ENCODE assay signal across 16 cellular contexts in the genomic region with DNA sequence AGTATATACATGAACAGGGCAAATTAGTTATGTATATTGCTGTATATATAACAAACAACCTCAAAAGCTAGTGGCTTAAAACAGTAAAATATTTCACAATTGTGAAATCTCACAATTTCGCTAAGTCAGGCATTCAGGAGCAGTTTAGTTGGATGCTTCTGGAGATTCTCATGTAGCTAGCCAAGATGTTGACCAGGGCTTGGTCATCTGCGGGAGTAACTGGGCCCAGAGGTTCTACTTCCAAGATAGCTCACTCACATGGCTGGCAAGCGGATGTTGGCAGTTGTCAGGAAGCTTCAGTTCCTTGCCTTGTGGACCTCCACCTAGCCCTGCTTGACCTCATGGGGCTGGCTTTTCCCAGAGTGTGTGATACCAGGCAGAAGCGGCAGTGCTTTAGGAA.
DNase-seq lines count a peak whose midpoint lies in the region; ATAC-seq, FAIRE-seq and TF ChIP-seq lines count a peak whose summit lies in the region.
"Had no signal": no experiment of that assay in that cellular context is flagged by ENCODE, and none has a peak within 500 bp of the region (broad histone marks: within the 10 kb centered on the region; RNA-seq: fewer than 3 reads in every experiment).

No MANE protein-coding gene starts in this region.

- H3K4me1 ChIP-seq in K562 (replicated peaks in 1 of 2; ENCODE audit: control insufficient read depth in 2 of 2, insufficient read depth in 2 of 2, low read length in 2 of 2) (no peaks in the 10 kb centered on the region), mesendoderm (ENCODE audit: control insufficient read depth, low read depth, low read length) (no peaks in the 10 kb centered on the region), Karpas-422 (ENCODE audit: low read length) (peaks cover 21% of the 10 kb centered on the region)
- H3K4me1 ChIP-seq: BLaER1 had no signal

- H3K36me3 Mint-ChIP-seq in activated naive CD8-positive, alpha-beta T cell treated with anti-CD3 and anti-CD28 coated beads for 36 hours: peaks cover 12% of the 10 kb centered on the region
- peaks cover 21% of the 10 kb centered on the region for H3K36me3 Mint-ChIP-seq in activated naive CD8-positive, alpha-beta T cell treated with anti-CD3 and anti-CD28 coated beads, Interleukin-2, amount 50 U/mL, for 24 hours (ENCODE audit: low read depth)

- no peaks in the 10 kb centered on the region for H3K27me3 Mint-ChIP-seq in activated naive CD8-positive, alpha-beta T cell treated with anti-CD3 and anti-CD28 coated beads for 36 hours
- H3K27me3 Mint-ChIP-seq in activated naive CD8-positive, alpha-beta T cell treated with anti-CD3 and anti-CD28 coated beads, Interleukin-2, amount 50 U/mL, for 24 hours: no peaks in the 10 kb centered on the region

- no peak for TF ChIP-seq EP300 in K562 (IDR thresholded peaks at IDR 0.05; ENCODE audit: low read length)

- H3K36me3 ChIP-seq in K562 (ENCODE audit: control insufficient read depth, insufficient read depth, low read length) (peaks cover 70% of the 10 kb centered on the region; the same call in 2 of the 3 replicates), mesendoderm (ENCODE audit: control insufficient read depth, insufficient read depth, low read length) (no peaks in the 10 kb centered on the region), Karpas-422 (ENCODE audit: insufficient read depth, low read length) (peaks cover 63% of the 10 kb centered on the region)

- no peak overlapping the region for H4K5ac ChIP-seq in mesendoderm (ENCODE audit: low read length)

- WGBS in K562 (ENCODE audit: insufficient coverage, low coverage, missing lambda C conversion rate): 97% methylated on average over 4 of the region's 4 CpGs
- WGBS in mesendoderm (ENCODE audit: extremely low coverage, insufficient coverage, low lambda C conversion rate): no CpG with 5 or more reads among the region's 4 CpGs

- CTCF ChIA-PET in K562 (lab: Yijun Ruan, JAX; ENCODE audit: low intra/inter-chr PET ratio): no interaction called here

- no peak for TF ChIP-seq CTCF in K562 (IDR thresholded peaks at IDR 0.05 in 2 of 3, conservative IDR thresholded peaks at IDR 0.05 in 1 of 3; ENCODE audit: insufficient read depth in 2 of 3, low read depth in 1 of 3, low read length in 3 of 3)

- no peak overlapping the region for H3K27ac ChIP-seq in K562 (ENCODE audit: extremely low read depth, low read depth, low read length)
- no peak overlapping the region for H3K27ac ChIP-seq in mesendoderm (ENCODE audit: low read depth, low read length)
- no peak overlapping the region for H3K27ac ChIP-seq in Karpas-422 (ENCODE audit: low read length)
- H3K27ac ChIP-seq: BLaER1 had no signal

- H3K9me1 ChIP-seq in K562 (ENCODE audit: control insufficient read depth, insufficient read depth, low read length): no peaks in the 10 kb centered on the region

- H3K23ac ChIP-seq in mesendoderm (ENCODE audit: low read length): no peak overlapping the region

- H2AFZ ChIP-seq in K562 (ENCODE audit: low read depth, low read length) (no peak overlapping the region), Karpas-422 (ENCODE audit: low read length) (no peak overlapping the region)

- no peak overlapping the region for H3K9ac ChIP-seq in K562 (ENCODE audit: insufficient read depth in 1 of 2, low read depth in 2 of 2, low read length in 2 of 2)
- no peak overlapping the region for H3K9ac ChIP-seq in mesendoderm (ENCODE audit: low read length)
- H3K9ac ChIP-seq in Karpas-422 (ENCODE audit: low read length): no peak overlapping the region
- H3K9ac ChIP-seq: BLaER1 had no signal

- H3K4me3 Mint-ChIP-seq in activated naive CD8-positive, alpha-beta T cell treated with anti-CD3 and anti-CD28 coated beads for 36 hours: no peak overlapping the region
- no peak overlapping the region for H3K4me3 Mint-ChIP-seq in activated naive CD8-positive, alpha-beta T cell treated with anti-CD3 and anti-CD28 coated beads, Interleukin-2, amount 50 U/mL, for 24 hours
- H3K4me3 Mint-ChIP-seq: CD14-positive monocyte; CD8-positive, alpha-beta T cell had no signal

- H3K27ac Mint-ChIP-seq in activated naive CD8-positive, alpha-beta T cell treated with anti-CD3 and anti-CD28 coated beads for 36 hours: peak overlapping the region; percentile 10
- no peak overlapping the region for H3K27ac Mint-ChIP-seq in activated naive CD8-positive, alpha-beta T cell treated with anti-CD3 and anti-CD28 coated beads, Interleukin-2, amount 50 U/mL, for 24 hours
- H3K27ac Mint-ChIP-seq: CD14-positive monocyte; CD8-positive, alpha-beta T cell had no signal

- no peak overlapping the region for H2BK15ac ChIP-seq in mesendoderm (replicated peaks; ENCODE audit: low read depth)

- H3K79me1 ChIP-seq in mesendoderm (ENCODE audit: low read length): no peaks in the 10 kb centered on the region

- no peaks in the 10 kb centered on the region for H3K9me2 ChIP-seq in Karpas-422 (replicated peaks; ENCODE audit: insufficient read depth, low read length)

- no peak overlapping the region for H2BK5ac ChIP-seq in mesendoderm (ENCODE audit: low read length)

- no peak for ATAC-seq in activated naive CD8-positive, alpha-beta T cell treated with anti-CD3 and anti-CD28 coated beads, Interleukin-2, amount 50 U/mL, for 24 hours
- ATAC-seq in K562 (no peak), HG03342 (IDR thresholded peaks at IDR 0.05; ENCODE audit: unreplicated experiment) (no peak)
- ATAC-seq: CD8-positive, alpha-beta T cell had no signal

- H3K4me1 Mint-ChIP-seq in activated naive CD8-positive, alpha-beta T cell treated with anti-CD3 and anti-CD28 coated beads for 36 hours: peaks cover 5% of the 10 kb centered on the region
- no peaks in the 10 kb centered on the region for H3K4me1 Mint-ChIP-seq in activated naive CD8-positive, alpha-beta T cell treated with anti-CD3 and anti-CD28 coated beads, Interleukin-2, amount 50 U/mL, for 24 hours

- H4K20me1 ChIP-seq in K562 (replicated peaks; ENCODE audit: control insufficient read depth, insufficient read depth, low read length): no peaks in the 10 kb centered on the region
- no peaks in the 10 kb centered on the region for H4K20me1 ChIP-seq in Karpas-422 (ENCODE audit: insufficient read depth, low read depth, low read length)

- BruUV-seq in K562 (replicated peaks; lab: Mats Ljungman, UMichigan): no TSS peak

- H3K27me3 ChIP-seq in K562 (ENCODE audit: control insufficient read depth in 2 of 2, insufficient read depth in 2 of 2, low read length in 2 of 2): no peaks in the 10 kb centered on the region
- H3K27me3 ChIP-seq in mesendoderm (ENCODE audit: insufficient read depth, low read length, poor library complexity): no peaks in the 10 kb centered on the region
- no peaks in the 10 kb centered on the region for H3K27me3 ChIP-seq in Karpas-422 (ENCODE audit: low read length)
- H3K27me3 ChIP-seq: BLaER1 had no signal

- no peak overlapping the region for H3K56ac ChIP-seq in mesendoderm (ENCODE audit: low read length)

- FAIRE-seq in K562 (lab: Jason Lieb, UNC): no peak

- H3K9me3 ChIP-seq in K562 (replicated peaks; ENCODE audit: control insufficient read depth, insufficient read depth, low read depth, low read length) (no peaks in the 10 kb centered on the region), Karpas-422 (ENCODE audit: low read length) (no peaks in the 10 kb centered on the region)
- H3K9me3 ChIP-seq: BLaER1 had no signal

- in situ Hi-C loops in K562 (cut with MboI): no loop called here

- no peak for TF ChIP-seq POLR2A in K562 (conservative IDR thresholded peaks at IDR 0.05)

- POLR2A ChIA-PET in K562 (lab: Yijun Ruan, JAX): no interaction called here

- no peak for DNase-seq in activated naive CD8-positive, alpha-beta T cell treated with anti-CD3 and anti-CD28 coated beads for 36 hours
- no peak for DNase-seq in activated naive CD8-positive, alpha-beta T cell treated with anti-CD3 and anti-CD28 coated beads, Interleukin-2, amount 50 U/mL, for 24 hours
- DNase-seq in K562 (ENCODE audit: extremely low read depth in 1 of 4, low spot score in 3 of 4) (no peak), mesendoderm (peak; percentile 27), dermis blood vessel endothelial cell (no peak), Karpas-422 (no peak)
- DNase-seq: 8988T; Calu3; CD8-positive, alpha-beta T cell; DMS79 treated with DMSO at 0.1 percent for 48 hours; GF-D8; GOT3; H7 had no signal

- intact Hi-C loops in K562 (cut with micrococcal nuclease): no loop called here

- no peaks in the 10 kb centered on the region for H3K79me2 ChIP-seq in K562 (ENCODE audit: control insufficient read depth, insufficient read depth, low read length)
- no peaks in the 10 kb centered on the region for H3K79me2 ChIP-seq in mesendoderm (ENCODE audit: control insufficient read depth, insufficient read depth, low read length)
- H3K79me2 ChIP-seq in Karpas-422 (ENCODE audit: low read length): peaks cover 32% of the 10 kb centered on the region

- no peak overlapping the region for H4K8ac ChIP-seq in mesendoderm (ENCODE audit: low read depth, low read length)

- no peaks in the 10 kb centered on the region for H3K9me3 Mint-ChIP-seq in activated naive CD8-positive, alpha-beta T cell treated with anti-CD3 and anti-CD28 coated beads for 36 hours
- H3K9me3 Mint-ChIP-seq in activated naive CD8-positive, alpha-beta T cell treated with anti-CD3 and anti-CD28 coated beads, Interleukin-2, amount 50 U/mL, for 24 hours: no peaks in the 10 kb centered on the region
- H3K9me3 Mint-ChIP-seq: CD14-positive monocyte; CD8-positive, alpha-beta T cell had no signal

- H3K18ac ChIP-seq in mesendoderm (ENCODE audit: low read length): no peak overlapping the region

- no peak overlapping the region for H3K4me3 ChIP-seq in K562
- H3K4me3 ChIP-seq in mesendoderm (ENCODE audit: low read length): no peak overlapping the region
- no peak overlapping the region for H3K4me3 ChIP-seq in Karpas-422 (ENCODE audit: low read length)
- H3K4me3 ChIP-seq: BLaER1 had no signal

- no peak overlapping the region for H3K4ac ChIP-seq in mesendoderm (ENCODE audit: low read depth, low read length)

- no peak for TF ChIP-seq RAD21 in K562 (CRISPR knock-in tag; conservative IDR thresholded peaks at IDR 0.05 in 1 of 2, IDR thresholded peaks at IDR 0.05 in 1 of 2)

- H3K4me2 ChIP-seq in K562 (ENCODE audit: insufficient read depth, low read length) (no peak overlapping the region), mesendoderm (ENCODE audit: low read length) (no peak overlapping the region), Karpas-422 (ENCODE audit: low read depth, low read length, poor library complexity, severe bottlenecking) (no peak overlapping the region)
- H3K4me2 ChIP-seq: BLaER1 had no signal

- no peak overlapping the region for H2BK120ac ChIP-seq in mesendoderm (ENCODE audit: low read depth, low read length)

- no peak overlapping the region for H2AK5ac ChIP-seq in mesendoderm (ENCODE audit: low read length)

TF ChIP-seq in K562, 482 proteins besides CTCF, POLR2A, EP300 and RAD21:
- TF ChIP-seq FOSL1 (tag; conservative IDR thresholded peaks at IDR 0.05): no peak
- TF ChIP-seq C11orf30 (IDR thresholded peaks at IDR 0.05; ENCODE audit: low read depth): peak; percentile 25; the same call in 1 of the 2 replicates
- TF ChIP-seq ZNF316 (IDR thresholded peaks at IDR 0.05): peak; percentile 61; the same call in 1 of the 2 replicates
